ENCODE assay signal across 9 cellular contexts in the genomic region with DNA sequence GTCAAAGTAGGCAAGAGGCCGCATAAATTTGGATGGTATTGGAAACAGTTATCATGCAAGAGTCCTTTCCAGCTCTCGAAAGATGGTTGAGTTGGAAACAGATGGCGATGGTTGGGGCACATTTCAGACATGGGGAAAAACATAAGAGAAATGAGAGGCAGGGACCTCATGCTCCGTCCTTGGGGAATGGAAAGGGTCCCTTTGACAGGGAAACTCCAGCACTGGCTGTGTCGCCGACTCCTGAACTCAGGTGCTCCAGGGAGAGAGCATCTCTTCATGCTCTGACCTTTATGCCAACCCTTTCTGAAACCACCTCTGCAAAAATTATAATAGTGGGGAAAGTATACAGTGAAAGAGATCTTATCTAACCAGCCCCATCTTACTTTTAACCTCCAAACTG. TPM values are rescaled to one million over a fixed set of nuclear protein-coding genes. Genes with fewer than 3 reads are reported as not detected.
DNase-seq lines count a peak whose midpoint lies in the region; ATAC-seq and TF ChIP-seq lines count a peak whose summit lies in the region.
"Had no signal": no experiment of that assay in that cellular context is flagged by ENCODE, and none has a peak within 500 bp of the region (broad histone marks: within the 10 kb centered on the region; RNA-seq: fewer than 3 reads in every experiment).

No MANE protein-coding gene starts in this region.

- H3K9me3 ChIP-seq in Peyer's patch: peaks cover 0 to 6% (median 3%) of the 10 kb centered on the region in 4 donors
- peaks cover 4 to 11% of the 10 kb centered on the region in 2 donors for H3K9me3 ChIP-seq in muscle layer of duodenum (ENCODE audit: control insufficient read depth in 1 of 2, low read length in 2 of 2)
- peaks cover 0 to 17% (median 9%) of the 10 kb centered on the region in 5 donors for H3K9me3 ChIP-seq in subcutaneous abdominal adipose tissue (ENCODE audit: control insufficient read depth in 5 of 5, low read length in 5 of 5)

- ATAC-seq in GM21515 (IDR thresholded peaks at IDR 0.05; ENCODE audit: unreplicated experiment): no peak
- ATAC-seq in HG02885 (IDR thresholded peaks at IDR 0.05; ENCODE audit: poor library complexity, unreplicated experiment): no peak

- in situ Hi-C loops in brain microvascular endothelial cell (cut with HindIII; ENCODE audit: low pct_ligation_motif_present, low sequenced_read_pairs): loop anchor here (5.0 kb wide), 1 partner anchor 39 kb away; no protein-coding TSS in a partner anchor

- no peak for TF ChIP-seq POLR2A in Peyer's patch (IDR thresholded peaks at IDR 0.05)

- no peaks in the 10 kb centered on the region for H3K36me3 ChIP-seq in Peyer's patch
- no peaks in the 10 kb centered on the region for H3K36me3 ChIP-seq in brain microvascular endothelial cell (replicated peaks)
- H3K36me3 ChIP-seq in muscle layer of duodenum (ENCODE audit: control insufficient read depth in 1 of 2, insufficient read depth in 2 of 2, low read length in 2 of 2): peaks cover 0 to 4% of the 10 kb centered on the region in 2 donors
- H3K36me3 ChIP-seq in subcutaneous abdominal adipose tissue (ENCODE audit: control insufficient read depth in 5 of 5, insufficient read depth in 5 of 5, low read length in 5 of 5): no peaks in the 10 kb centered on the region

- H3K4me3 ChIP-seq in Peyer's patch: no peak overlapping the region
- H3K4me3 ChIP-seq in brain microvascular endothelial cell (ENCODE audit: low read depth, low read length): no peak overlapping the region
- H3K4me3 ChIP-seq in muscle layer of duodenum (ENCODE audit: low read depth in 1 of 2, low read length in 2 of 2): no peak overlapping the region
- H3K4me3 ChIP-seq in subcutaneous abdominal adipose tissue (ENCODE audit: low read depth in 1 of 5, low read length in 5 of 5): no peak overlapping the region

- H3K9ac ChIP-seq in subcutaneous abdominal adipose tissue (ENCODE audit: low read length in 5 of 5): no peak overlapping the region

- H3K27me3 ChIP-seq in Peyer's patch: no peaks in the 10 kb centered on the region
- H3K27me3 ChIP-seq in brain microvascular endothelial cell (replicated peaks): no peaks in the 10 kb centered on the region
- H3K27me3 ChIP-seq in muscle layer of duodenum (ENCODE audit: low read depth, low read length): no peaks in the 10 kb centered on the region
- peaks cover 0 to 21% (median 2%) of the 10 kb centered on the region in 5 donors for H3K27me3 ChIP-seq in subcutaneous abdominal adipose tissue (ENCODE audit: control insufficient read depth in 5 of 5, insufficient read depth in 4 of 5, low read length in 5 of 5)

- H3K4me1 ChIP-seq in Peyer's patch (peaks cover 0 to 23% (median 0%) of the 10 kb centered on the region in 4 donors), muscle layer of duodenum (ENCODE audit: control insufficient read depth in 1 of 2, insufficient read depth in 2 of 2, low read length in 2 of 2) (peaks cover 0 to 17% of the 10 kb centered on the region in 2 donors), subcutaneous abdominal adipose tissue (ENCODE audit: control insufficient read depth in 5 of 5, insufficient read depth in 5 of 5, low read length in 5 of 5) (peaks cover 8 to 60% (median 49%) of the 10 kb centered on the region in 5 donors)

- TF ChIP-seq CTCF in Peyer's patch (IDR thresholded peaks at IDR 0.05): no peak
- no peak for TF ChIP-seq CTCF in brain microvascular endothelial cell (IDR thresholded peaks at IDR 0.05; ENCODE audit: low read depth, low read length, missing control alignments)

- DNase-seq in Peyer's patch (peak in 1 of 3 donors; percentile 22), brain microvascular endothelial cell (no peak), COLO668 (lab: John Stamatoyannopoulos, UW; ENCODE audit: unreplicated experiment) (no peak)
- DNase-seq: NCI-H510A, T-helper 1 cell had no signal

- H3K27ac ChIP-seq in Peyer's patch: peak overlapping the region; percentile 35 to 86 (median 60)
- H3K27ac ChIP-seq in brain microvascular endothelial cell: peak overlapping the region; percentile 98
- H3K27ac ChIP-seq in muscle layer of duodenum (ENCODE audit: low read length): peak overlapping the region; percentile 80
- peak overlapping the region; percentile 43 for H3K27ac ChIP-seq in subcutaneous abdominal adipose tissue (ENCODE audit: low read depth, low read length)

RNA-seq across cellular contexts. Expression of gene COL6A2, which starts 36.8 kb away (rescaled TPM):
- 1,000 to 10,000 TPM in 1 of 4 donors, 100 to 1,000 TPM in 2, 10 to 100 TPM in 1; 59.9 to 1,087 (median 166) TPM for total RNA-seq in Peyer's patch

Comparison
In these comparisons a context has a peak if more than half of its experiments do, and no peak if none do; other contexts are left out.
1. H3K27ac ChIP-seq: peak in every context shown above with its lines; median percentile 98 in brain microvascular endothelial cell; 80 in muscle layer of duodenum; 60 in Peyer's patch; 43 in subcutaneous abdominal adipose tissue.